In genomic region chr9:133113928-133114351, GRCh38 we compare ENCODE assay signal across 1 cellular context.
TF ChIP-seq lines count a peak whose summit lies in the region.

No MANE protein-coding gene starts in this region.

TF ChIP-seq in GM12878, 131 proteins besides CTCF, POLR2A, EP300 and RAD21 (continued from another document):
- TF ChIP-seq ZBTB40 (IDR thresholded peaks at IDR 0.05; ENCODE audit: borderline replicate concordance), result no peak
- no peak for TF ChIP-seq FOS (IDR thresholded peaks at IDR 0.05; ENCODE audit: borderline replicate concordance, extremely low read depth, insufficient read length)
- TF ChIP-seq TCF12 (IDR thresholded peaks at IDR 0.05; ENCODE audit: low read depth, low read length), result 0 out of 2 replicates have a peak, but pooled peaks have one; percentile 35
